ENCODE assay signal across 40 cellular contexts in the genomic region with DNA sequence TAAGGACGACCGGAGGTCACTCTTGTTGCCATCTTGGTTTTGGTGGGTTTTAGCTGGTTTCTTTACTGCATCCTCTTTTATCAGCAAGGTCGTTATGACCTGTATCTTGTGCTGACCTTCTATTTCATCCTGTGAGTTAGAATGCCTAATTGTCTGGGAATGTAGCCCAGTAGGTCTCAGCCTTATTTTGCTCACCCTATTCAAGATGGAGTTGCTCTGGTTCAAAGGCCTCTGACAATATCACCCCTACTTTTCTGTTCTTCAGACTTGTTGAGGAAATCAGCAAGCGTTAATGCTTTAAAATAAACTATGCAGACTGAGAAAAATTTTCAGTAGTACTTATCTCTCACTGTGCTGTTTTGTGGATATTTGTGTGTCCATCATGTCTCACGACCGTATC.
"Had no signal": no experiment of that assay in that cellular context is flagged by ENCODE, and none has a peak within 500 bp of the region (broad histone marks: within the 10 kb centered on the region; RNA-seq: fewer than 3 reads in every experiment).

No MANE protein-coding gene starts in this region.

- H3K4me1 ChIP-seq: adrenal gland, ascending aorta, body of pancreas, breast epithelium had no signal

- DNase-seq: activated effector memory CD4-positive, alpha-beta T cell treated with anti-CD3 and anti-CD28 coated beads, Interleukin-2, amount 50 U/mL, for 16 hours; activated effector memory CD4-positive, alpha-beta T cell treated with Interleukin-2 at 50 U/mL for 16 hours; activated gamma-delta T cell; activated gamma-delta T cell treated with Interleukin-2 at 50 U/mL for 16 hours; activated naive CD4-positive, alpha-beta T cell; activated naive CD4-positive, alpha-beta T cell treated with anti-CD3 and anti-CD28 coated beads for 36 hours; activated naive CD4-positive, alpha-beta T cell treated with anti-CD3 and anti-CD28 coated beads, Interleukin-2, amount 10 ng/mL, durations not matched to agents 7 days and 5 days; activated naive CD4-positive, alpha-beta T cell treated with anti-CD3 and anti-CD28 coated beads, Interleukin-2, amount 50 U/mL, for 16 hours; activated naive CD4-positive, alpha-beta T cell treated with Interleukin-2 at 50 U/mL for 16 hours; activated naive CD8-positive, alpha-beta T cell treated with anti-CD3 and anti-CD28 coated beads for 36 hours; activated naive CD8-positive, alpha-beta T cell treated with anti-CD3 and anti-CD28 coated beads, Interleukin-2, amount 10 ng/mL, durations not matched to agents 7 days and 5 days; activated naive CD8-positive, alpha-beta T cell treated with anti-CD3 and anti-CD28 coated beads, Interleukin-2, amount 50 U/mL, for 24 hours; activated T-cell treated with anti-CD3 and anti-CD28 coated beads, Interleukin-2, amount 50 U/mL, for 1 hour; activated T-cell treated with anti-CD3 and anti-CD28 coated beads, Interleukin-2, amount 50 U/mL, for 24 hours; activated T-cell treated with anti-CD3 and anti-CD28 coated beads, Interleukin-2, amount 50 U/mL, for 4 hours; activated T-cell treated with anti-CD3 and anti-CD28 coated beads, Interleukin-2, amount 50 U/mL, for 48 hours; activated T-cell treated with anti-CD3 and anti-CD28 coated beads, Interleukin-2, amount 50 U/mL, for 72 hours; adrenal gland; amniotic stem cell; amygdala; anterior cingulate cortex; aorta; body of pancreas; brain microvascular endothelial cell; caudate nucleus; central memory CD4-positive, alpha-beta T cell; cerebellar nuclear complex had no signal

- H3K27me3 ChIP-seq: adrenal gland, ascending aorta, body of pancreas, brain microvascular endothelial cell, breast epithelium, cardiac muscle cell had no signal

- H3K9me3 Mint-ChIP-seq: activated naive CD4-positive, alpha-beta T cell treated with anti-CD3 and anti-CD28 coated beads for 36 hours; activated naive CD4-positive, alpha-beta T cell treated with anti-CD3 and anti-CD28 coated beads, Interleukin-2, amount 10 ng/mL, durations not matched to agents 7 days and 5 days; activated naive CD4-positive, alpha-beta T cell treated with anti-CD3 and anti-CD28 coated beads, Interleukin-2, amount 50 U/mL, for 24 hours; activated naive CD4-positive, alpha-beta T cell treated with anti-CD3 and anti-CD28 coated beads, Interleukin-2, amount 50 U/mL, for 72 hours; activated naive CD8-positive, alpha-beta T cell treated with anti-CD3 and anti-CD28 coated beads for 36 hours; activated naive CD8-positive, alpha-beta T cell treated with anti-CD3 and anti-CD28 coated beads, Interleukin-2, amount 10 ng/mL, durations not matched to agents 7 days and 5 days; activated naive CD8-positive, alpha-beta T cell treated with anti-CD3 and anti-CD28 coated beads, Interleukin-2, amount 50 U/mL, for 24 hours; activated T-cell treated with anti-CD3 and anti-CD28 coated beads, Interleukin-2, amount 50 U/mL, for 24 hours; activated T-cell treated with anti-CD3 and anti-CD28 coated beads, Interleukin-2, amount 50 U/mL, for 4 hours; activated T-helper 1 cell treated with anti-CD3 and anti-CD28 coated beads, Interleukin-12 subunit alpha, Interleukin-12 subunit beta, Interleukin-2, Interleukin-4 antibody, amounts not matched to agents 30 ng/mL and 10 ng/mL and 1 ng/mL, durations not matched to agents 14 hours and 24 hours and 36 hours; activated T-helper 17 cell treated with anti-CD3 and anti-CD28 coated beads, Interleukin-2, amount 50 U/mL, for 72 hours; activated T-helper 2 cell treated with anti-CD3 and anti-CD28 coated beads, Interferon-gamma antibody, Interleukin-2, Interleukin-4, amounts not matched to agents 10 μg/mL and 5 μg/mL and 100 μg/mL, durations not matched to agents 14 hours and 24 hours and 36 hours had no signal

- H3K4me3 Mint-ChIP-seq: activated naive CD4-positive, alpha-beta T cell treated with anti-CD3 and anti-CD28 coated beads for 36 hours; activated naive CD4-positive, alpha-beta T cell treated with anti-CD3 and anti-CD28 coated beads, Interleukin-2, amount 10 ng/mL, durations not matched to agents 7 days and 5 days; activated naive CD4-positive, alpha-beta T cell treated with anti-CD3 and anti-CD28 coated beads, Interleukin-2, amount 50 U/mL, for 24 hours; activated naive CD8-positive, alpha-beta T cell; activated naive CD8-positive, alpha-beta T cell treated with anti-CD3 and anti-CD28 coated beads for 36 hours; activated naive CD8-positive, alpha-beta T cell treated with anti-CD3 and anti-CD28 coated beads, Interleukin-2, amount 10 ng/mL, durations not matched to agents 7 days and 5 days; activated naive CD8-positive, alpha-beta T cell treated with anti-CD3 and anti-CD28 coated beads, Interleukin-2, amount 50 U/mL, for 24 hours; activated T-cell treated with anti-CD3 and anti-CD28 coated beads, Interleukin-2, amount 50 U/mL, for 24 hours; activated T-cell treated with anti-CD3 and anti-CD28 coated beads, Interleukin-2, amount 50 U/mL, for 4 hours; activated T-cell treated with anti-CD3 and anti-CD28 coated beads, Interleukin-2, amount 50 U/mL, for 72 hours; activated T-helper 1 cell treated with anti-CD3 and anti-CD28 coated beads, Interleukin-12 subunit alpha, Interleukin-12 subunit beta, Interleukin-2, Interleukin-4 antibody, amounts not matched to agents 30 ng/mL and 10 ng/mL and 1 ng/mL, durations not matched to agents 14 hours and 24 hours and 36 hours; activated T-helper 17 cell treated with anti-CD3 and anti-CD28 coated beads, Interleukin-2, amount 50 U/mL, for 72 hours; brain; central memory CD8-positive, alpha-beta T cell had no signal

- H3K27me3 Mint-ChIP-seq: activated naive CD4-positive, alpha-beta T cell treated with anti-CD3 and anti-CD28 coated beads, Interleukin-2, amount 10 ng/mL, durations not matched to agents 7 days and 5 days; activated naive CD8-positive, alpha-beta T cell treated with anti-CD3 and anti-CD28 coated beads for 36 hours; activated naive CD8-positive, alpha-beta T cell treated with anti-CD3 and anti-CD28 coated beads, Interleukin-2, amount 10 ng/mL, durations not matched to agents 7 days and 5 days; brain had no signal

- FAIRE-seq: astrocyte, bronchial epithelial cell had no signal

- H3K4me3 ChIP-seq: adrenal gland, ascending aorta, body of pancreas, breast epithelium, cardiac muscle cell had no signal

- H3K4me1 Mint-ChIP-seq: activated naive CD4-positive, alpha-beta T cell treated with anti-CD3 and anti-CD28 coated beads, Interleukin-2, amount 10 ng/mL, durations not matched to agents 7 days and 5 days; activated naive CD4-positive, alpha-beta T cell treated with anti-CD3 and anti-CD28 coated beads, Interleukin-2, amount 50 U/mL, for 24 hours; activated naive CD8-positive, alpha-beta T cell treated with anti-CD3 and anti-CD28 coated beads for 36 hours; activated naive CD8-positive, alpha-beta T cell treated with anti-CD3 and anti-CD28 coated beads, Interleukin-2, amount 10 ng/mL, durations not matched to agents 7 days and 5 days; activated naive CD8-positive, alpha-beta T cell treated with anti-CD3 and anti-CD28 coated beads, Interleukin-2, amount 50 U/mL, for 24 hours; activated T-helper 17 cell treated with anti-CD3 and anti-CD28 coated beads, Interleukin-2, amount 50 U/mL, for 72 hours; brain; central memory CD8-positive, alpha-beta T cell had no signal

- H3K27ac ChIP-seq: adrenal gland, ascending aorta, body of pancreas, brain microvascular endothelial cell, breast epithelium, cardiac muscle cell had no signal

- ATAC-seq: activated naive CD4-positive, alpha-beta T cell treated with anti-CD3 and anti-CD28 coated beads, Interleukin-2, amount 50 U/mL, for 72 hours; activated naive CD8-positive, alpha-beta T cell treated with anti-CD3 and anti-CD28 coated beads, Interleukin-2, amount 50 U/mL, for 24 hours; activated T-cell treated with anti-CD3 and anti-CD28 coated beads, Interleukin-2, amount 50 U/mL, for 4 hours; activated T-cell treated with anti-CD3 and anti-CD28 coated beads, Interleukin-2, amount 50 U/mL, for 72 hours; activated T-helper 17 cell treated with anti-CD3 and anti-CD28 coated beads, Interleukin-2, amount 50 U/mL, for 72 hours; body of pancreas had no signal

- H3K36me3 ChIP-seq: adrenal gland, ascending aorta, brain microvascular endothelial cell, breast epithelium, cardiac muscle cell had no signal

- H3K9me3 ChIP-seq: adrenal gland, ascending aorta, body of pancreas, breast epithelium had no signal

- H3K27ac Mint-ChIP-seq: activated naive CD4-positive, alpha-beta T cell treated with anti-CD3 and anti-CD28 coated beads for 36 hours; activated naive CD4-positive, alpha-beta T cell treated with anti-CD3 and anti-CD28 coated beads, Interleukin-2, amount 10 ng/mL, durations not matched to agents 7 days and 5 days; activated naive CD4-positive, alpha-beta T cell treated with anti-CD3 and anti-CD28 coated beads, Interleukin-2, amount 50 U/mL, for 24 hours; activated naive CD4-positive, alpha-beta T cell treated with anti-CD3 and anti-CD28 coated beads, Interleukin-2, amount 50 U/mL, for 72 hours; activated naive CD8-positive, alpha-beta T cell; activated naive CD8-positive, alpha-beta T cell treated with anti-CD3 and anti-CD28 coated beads for 36 hours; activated naive CD8-positive, alpha-beta T cell treated with anti-CD3 and anti-CD28 coated beads, Interleukin-2, amount 10 ng/mL, durations not matched to agents 7 days and 5 days; activated naive CD8-positive, alpha-beta T cell treated with anti-CD3 and anti-CD28 coated beads, Interleukin-2, amount 50 U/mL, for 24 hours; activated T-cell treated with anti-CD3 and anti-CD28 coated beads, Interleukin-2, amount 50 U/mL, for 24 hours; activated T-cell treated with anti-CD3 and anti-CD28 coated beads, Interleukin-2, amount 50 U/mL, for 72 hours; activated T-helper 1 cell treated with anti-CD3 and anti-CD28 coated beads, Interleukin-12 subunit alpha, Interleukin-12 subunit beta, Interleukin-2, Interleukin-4 antibody, amounts not matched to agents 30 ng/mL and 10 ng/mL and 1 ng/mL, durations not matched to agents 14 hours and 24 hours and 36 hours; activated T-helper 17 cell treated with anti-CD3 and anti-CD28 coated beads, Interleukin-2, amount 50 U/mL, for 72 hours; activated T-helper 2 cell treated with anti-CD3 and anti-CD28 coated beads, Interferon-gamma antibody, Interleukin-2, Interleukin-4, amounts not matched to agents 10 μg/mL and 5 μg/mL and 100 μg/mL, durations not matched to agents 14 hours and 24 hours and 36 hours; brain had no signal
